In the genomic region with DNA sequence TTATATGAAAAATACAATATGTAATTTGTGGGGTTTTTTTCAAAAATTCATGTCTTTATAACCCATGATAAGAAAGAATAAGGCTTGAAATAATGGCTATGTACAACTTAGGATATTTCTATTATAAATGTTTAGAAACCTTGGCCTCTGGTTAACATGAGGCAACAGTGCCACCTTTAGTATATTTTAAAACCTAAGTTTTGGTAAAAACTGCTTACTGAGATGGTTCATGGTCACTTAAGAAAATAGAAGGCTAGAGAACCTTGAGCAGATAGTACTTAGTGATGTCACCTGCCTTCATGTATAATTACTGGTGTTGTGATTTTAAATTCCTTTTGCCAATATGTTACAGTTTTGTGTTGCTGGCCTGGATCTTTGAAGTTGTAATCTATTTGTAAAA, we compare ENCODE assay signal across 17 cellular contexts.
DNase-seq lines count a peak whose midpoint lies in the region; ATAC-seq, FAIRE-seq and TF ChIP-seq lines count a peak whose summit lies in the region.
"Had no signal": no experiment of that assay in that cellular context is flagged by ENCODE, and none has a peak within 500 bp of the region (broad histone marks: within the 10 kb centered on the region; RNA-seq: fewer than 3 reads in every experiment).

No MANE protein-coding gene starts in this region.

- no peak for ATAC-seq in HG02642 (IDR thresholded peaks at IDR 0.05; ENCODE audit: poor library complexity, unreplicated experiment)
- ATAC-seq in HG03045 (IDR thresholded peaks at IDR 0.05; ENCODE audit: unreplicated experiment), result no peak
- ATAC-seq in GM18909 (IDR thresholded peaks at IDR 0.05; ENCODE audit: poor library complexity, unreplicated experiment), result no peak
- ATAC-seq: stimulated activated memory B cell treated with anti-CD40 and anti-IgM and Interleukin-4, amounts not matched to agents 10 μg/mL and 1 μg/mL and 100 μg/mL, for 72 hours had no signal

- no peaks in the 10 kb centered on the region for H3K27me3 ChIP-seq in fibroblast of lung (ENCODE audit: control insufficient read depth, insufficient read depth, low read length)
- H3K27me3 ChIP-seq: ascending aorta, vagina had no signal

- no peak overlapping the region for H3K9ac ChIP-seq in fibroblast of lung (ENCODE audit: insufficient read depth, low read length)
- H3K9ac ChIP-seq: parathyroid adenoma had no signal

- H3K4me1 ChIP-seq in fibroblast of lung (ENCODE audit: control insufficient read depth, extremely low read depth, insufficient read depth, low read length), result no peaks in the 10 kb centered on the region
- H3K4me1 ChIP-seq: ascending aorta, parathyroid adenoma, vagina had no signal

- peak; percentile 21 for DNase-seq in HCEC 1CT
- peak; percentile 24 for DNase-seq in RKO (ENCODE audit: low spot score)
- DNase-seq in fibroblast of lung (ENCODE audit: low read depth in 2 of 2), result peak; percentile 1 to 11
- no peak for DNase-seq in NCI-H128 (lab: John Stamatoyannopoulos, UW; ENCODE audit: unreplicated experiment)
- DNase-seq: activated CD4-positive, CD25-positive, alpha-beta regulatory T cell treated with anti-CD3 and anti-CD28 coated beads, Interleukin-2, amount 50 U/mL, for 72 hours; activated T-cell treated with anti-CD3 and anti-CD28 coated beads, Interleukin-2, amount 50 U/mL, for 24 hours; hypothalamus; NCI-H2029 had no signal

- no peak for TF ChIP-seq CTCF in fibroblast of lung (conservative IDR thresholded peaks at IDR 0.05 in 1 of 2, IDR thresholded peaks at IDR 0.05 in 1 of 2; ENCODE audit: low read depth in 1 of 2, low read length in 2 of 2)

- H2AFZ ChIP-seq in fibroblast of lung (ENCODE audit: low read length), result no peak overlapping the region
- H2AFZ ChIP-seq: parathyroid adenoma had no signal

- no peak overlapping the region for H3K27ac ChIP-seq in fibroblast of lung (ENCODE audit: insufficient read depth, low read length)
- H3K27ac ChIP-seq: ascending aorta, HL-60, parathyroid adenoma, vagina had no signal

- no peak overlapping the region for H3K4me3 ChIP-seq in fibroblast of lung (replicated peaks in 1 of 4; ENCODE audit: control extremely low read depth in 1 of 4, insufficient read depth in 1 of 4, low read depth in 3 of 4, low read length in 4 of 4)
- H3K4me3 ChIP-seq: ascending aorta, vagina had no signal

- FAIRE-seq in A204.1 (lab: Jason Lieb, UNC), result peak; percentile 35

- H4K20me1 ChIP-seq in fibroblast of lung (ENCODE audit: control insufficient read depth, extremely low read depth, insufficient read depth, low read length), result no peaks in the 10 kb centered on the region

- H3K4me2 ChIP-seq in fibroblast of lung (ENCODE audit: extremely low read depth, insufficient read depth, low read length), result no peak overlapping the region

- H3K79me2 ChIP-seq in fibroblast of lung (ENCODE audit: control insufficient read depth, insufficient read depth, low read length), result no peaks in the 10 kb centered on the region
- H3K79me2 ChIP-seq: parathyroid adenoma had no signal

- no peaks in the 10 kb centered on the region for H3K36me3 ChIP-seq in fibroblast of lung (ENCODE audit: control insufficient read depth, insufficient read depth, low read length)
- H3K36me3 ChIP-seq: ascending aorta, vagina had no signal

- H3K9me3 ChIP-seq in fibroblast of lung (ENCODE audit: control insufficient read depth, insufficient read depth, low read depth, low read length), result no peaks in the 10 kb centered on the region
- H3K9me3 ChIP-seq: ascending aorta, vagina had no signal
